8 cellular contexts compared by ENCODE assay signal in the genomic region with DNA sequence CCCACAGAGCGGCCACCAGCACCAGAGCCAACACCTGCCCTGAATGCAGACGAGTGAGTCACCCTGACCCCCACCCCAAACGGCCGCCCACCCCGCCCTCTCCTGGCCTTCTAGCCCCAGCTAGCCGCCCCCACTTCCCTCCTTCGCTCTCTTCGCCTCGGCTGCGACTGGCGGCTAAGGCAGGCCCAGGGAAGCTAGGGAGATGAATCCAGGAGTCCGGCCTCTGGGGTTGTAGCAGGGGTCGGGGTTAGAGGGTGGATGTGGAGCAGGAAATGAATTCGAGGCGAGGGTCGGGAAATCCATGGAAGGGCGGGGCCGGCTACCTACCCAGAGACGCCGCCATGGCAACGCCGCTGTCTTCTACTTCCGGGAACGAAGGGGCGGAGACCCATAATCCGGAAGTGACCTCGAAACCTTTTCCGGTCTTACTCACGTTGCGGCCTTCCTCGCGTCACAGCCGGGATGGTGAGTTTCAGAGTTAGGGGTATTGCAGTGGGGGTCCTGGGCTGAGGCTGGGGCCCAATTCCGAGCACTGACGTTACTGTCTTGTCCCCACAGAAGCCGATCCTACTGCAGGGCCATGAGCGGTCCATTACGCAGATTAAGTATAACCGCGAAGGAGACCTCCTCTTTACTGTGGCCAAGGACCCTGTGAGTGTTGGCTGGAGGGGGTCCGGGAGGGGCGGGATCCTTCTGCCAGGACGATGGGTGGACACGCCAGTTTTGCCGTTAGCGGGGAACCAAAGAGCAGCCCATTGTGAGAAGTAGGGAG. TPM values are rescaled to one million over a fixed set of nuclear protein-coding genes. Genes with fewer than 3 reads are reported as not detected.
DNase-seq lines count a peak whose midpoint lies in the region; ATAC-seq and TF ChIP-seq lines count a peak whose summit lies in the region.

A gene (plus strand): TSS at position 428 of the 772 bp plus-strand sequence. CDS start 35 bp downstream, at position 463.
A gene (minus strand): TSS at position 374 of the 772 bp plus-strand sequence. CDS start 31 bp downstream, at position 343.

- WGBS in liver: under 1% methylated on average over 46 of the region's 46 CpGs

- H4K20me1 ChIP-seq in BLaER1 treated with 17β-estradiol and CSF1 and Interleukin-3, amounts not matched to agents 10 nM and 100 nM: peaks cover 0 to 41% (median 7%) of the 10 kb centered on the region in 11 experiments; a peak in 11 of 22 replicates

- H3K27me3 Mint-ChIP-seq in activated CD4-positive, alpha-beta memory T cell treated with anti-CD3 and anti-CD28 coated beads, Interleukin-2, amount 10 ng/mL, durations not matched to agents 7 days and 5 days: no peaks in the 10 kb centered on the region

- H3K27ac Mint-ChIP-seq in activated CD4-positive, alpha-beta memory T cell treated with anti-CD3 and anti-CD28 coated beads, Interleukin-2, amount 10 ng/mL, durations not matched to agents 7 days and 5 days: peak within 1 kb of the TSS; percentile 94

- TF ChIP-seq CTCF in liver (IDR thresholded peaks at IDR 0.05; ENCODE audit: low read depth, low read length, missing input control): no peak

- peak within 1 kb of the TSS; percentile 84 to 99 (median 94) for H3K4me2 ChIP-seq in BLaER1 treated with 17β-estradiol and CSF1 and Interleukin-3, amounts not matched to agents 10 nM and 100 nM

- POLR2A ChIA-PET in activated CD4-positive, alpha-beta memory T cell treated with anti-CD3 and anti-CD28 coated beads, Interleukin-2, amount 10 ng/mL, durations not matched to agents 7 days and 5 days (lab: Charles Lee): interaction anchor here (0.8 to 3.5 kb wide), 12 partner anchors 17 to 126 kb away, joined by 3 to 14 read pairs (median 6); a partner anchor contains a TSS

- no peaks in the 10 kb centered on the region for H3K27me3 ChIP-seq in BLaER1 treated with 17β-estradiol and CSF1 and Interleukin-3, amounts not matched to agents 10 nM and 100 nM
- H3K27me3 ChIP-seq in duodenal mucosa (ENCODE audit: control insufficient read depth in 1 of 2, insufficient read depth in 2 of 2, low read length in 2 of 2) (no peaks in the 10 kb centered on the region), liver (ENCODE audit: control insufficient read depth in 4 of 4, insufficient read depth in 4 of 4, low read length in 3 of 4) (no peaks in the 10 kb centered on the region)

- H3K36me3 ChIP-seq in BLaER1 treated with 17β-estradiol and CSF1 and Interleukin-3, amounts not matched to agents 10 nM and 100 nM: peaks cover 36 to 61% (median 40%) of the 10 kb centered on the region in 11 experiments
- H3K36me3 ChIP-seq in duodenal mucosa (ENCODE audit: control insufficient read depth in 1 of 2, insufficient read depth in 2 of 2, low read length in 2 of 2): peaks cover 19 to 41% of the 10 kb centered on the region in 2 donors
- peaks cover 4 to 20% (median 9%) of the 10 kb centered on the region in 4 donors for H3K36me3 ChIP-seq in liver (ENCODE audit: control insufficient read depth in 4 of 4, insufficient read depth in 3 of 4, low read depth in 1 of 4, low read length in 3 of 4)

- no peaks in the 10 kb centered on the region for H3K9me3 Mint-ChIP-seq in activated CD4-positive, alpha-beta memory T cell treated with anti-CD3 and anti-CD28 coated beads, Interleukin-2, amount 10 ng/mL, durations not matched to agents 7 days and 5 days

- H3K9ac ChIP-seq in BLaER1 treated with 17β-estradiol and CSF1 and Interleukin-3, amounts not matched to agents 10 nM and 100 nM: peak within 1 kb of the TSS; percentile 80 to 94 (median 92)
- H3K9ac ChIP-seq in duodenal mucosa (ENCODE audit: low read depth in 1 of 2, low read length in 2 of 2) (peak within 1 kb of the TSS; percentile 96 to 98), liver (ENCODE audit: low read depth in 1 of 2, low read length in 2 of 2) (peak within 1 kb of the TSS; percentile 91 to 94)

- H3K4me3 ChIP-seq in BLaER1 treated with 17β-estradiol and CSF1 and Interleukin-3, amounts not matched to agents 10 nM and 100 nM: peak within 1 kb of the TSS; percentile 75 to 94 (median 82)
- peak within 1 kb of the TSS; percentile 97 to 99 for H3K4me3 ChIP-seq in duodenal mucosa (ENCODE audit: low read depth in 1 of 2, low read length in 2 of 2)
- peak within 1 kb of the TSS; percentile 85 to 94 (median 92) for H3K4me3 ChIP-seq in liver (ENCODE audit: low read depth in 1 of 3, low read length in 3 of 3)

- H3K9me3 ChIP-seq in BLaER1 treated with 17β-estradiol and CSF1 and Interleukin-3, amounts not matched to agents 10 nM and 100 nM (replicated peaks in 1 of 11): no peaks in the 10 kb centered on the region
- H3K9me3 ChIP-seq in duodenal mucosa (ENCODE audit: control insufficient read depth in 1 of 2, low read length in 2 of 2): no peaks in the 10 kb centered on the region
- H3K9me3 ChIP-seq in liver (ENCODE audit: control insufficient read depth in 4 of 4, low read length in 3 of 4): no peaks in the 10 kb centered on the region

- ATAC-seq in GM19372 (IDR thresholded peaks at IDR 0.05; ENCODE audit: low read depth, unreplicated experiment) (peak; percentile 97), HG03565 (IDR thresholded peaks at IDR 0.05; ENCODE audit: unreplicated experiment) (peak; percentile 90)

- peaks cover 28% of the 10 kb centered on the region for H3K36me3 Mint-ChIP-seq in activated CD4-positive, alpha-beta memory T cell treated with anti-CD3 and anti-CD28 coated beads, Interleukin-2, amount 10 ng/mL, durations not matched to agents 7 days and 5 days (ENCODE audit: low read depth)

- H3K27ac ChIP-seq in BLaER1 treated with 17β-estradiol and CSF1 and Interleukin-3, amounts not matched to agents 10 nM and 100 nM: peak within 1 kb of the TSS; percentile 83 to 93 (median 90)
- H3K27ac ChIP-seq in duodenal mucosa (ENCODE audit: low read depth, low read length) (peak within 1 kb of the TSS; percentile 86), liver (ENCODE audit: low read depth in 1 of 2, low read length in 2 of 2) (peak within 1 kb of the TSS; percentile 77 to 89)

- CTCF ChIA-PET in activated CD4-positive, alpha-beta memory T cell treated with anti-CD3 and anti-CD28 coated beads, Interleukin-2, amount 10 ng/mL, durations not matched to agents 7 days and 5 days (lab: Charles Lee): interaction anchor here (1.4 to 3.8 kb wide), 2 partner anchors 19 to 27 kb away, joined by 6 to 25 read pairs; a partner anchor contains a TSS

- peaks cover 46% of the 10 kb centered on the region for H3K4me1 Mint-ChIP-seq in activated CD4-positive, alpha-beta memory T cell treated with anti-CD3 and anti-CD28 coated beads, Interleukin-2, amount 10 ng/mL, durations not matched to agents 7 days and 5 days

- H3K4me3 Mint-ChIP-seq in activated CD4-positive, alpha-beta memory T cell treated with anti-CD3 and anti-CD28 coated beads, Interleukin-2, amount 10 ng/mL, durations not matched to agents 7 days and 5 days: peak within 1 kb of the TSS; percentile 97

- H3K4me1 ChIP-seq in BLaER1 treated with 17β-estradiol and CSF1 and Interleukin-3, amounts not matched to agents 10 nM and 100 nM: peaks cover 36 to 47% (median 44%) of the 10 kb centered on the region in 10 experiments
- H3K4me1 ChIP-seq in duodenal mucosa (ENCODE audit: control insufficient read depth in 1 of 2, insufficient read depth in 2 of 2, low read length in 2 of 2) (peaks cover 23 to 28% of the 10 kb centered on the region in 2 donors), liver (ENCODE audit: control insufficient read depth in 4 of 4, insufficient read depth in 4 of 4, low read length in 3 of 4) (peaks cover 13 to 26% (median 23%) of the 10 kb centered on the region in 4 donors)

- peak in 1 of 2 donors; percentile 13 for TF ChIP-seq RAD21 in liver (IDR thresholded peaks at IDR 0.05)

- DNase-seq in NCI-H82 (lab: John Stamatoyannopoulos, UW): peak; percentile 98
- DNase-seq in activated CD4-positive, alpha-beta memory T cell treated with anti-CD3 and anti-CD28 coated beads, Interleukin-2, amount 10 ng/mL, durations not matched to agents 7 days and 5 days: peak; percentile 93
- DNase-seq in stimulated activated CD4-positive, alpha-beta T cell treated with anti-CD3 and anti-CD28 coated beads, Interleukin-4, amount 100 ng/mL, for 24 hours: peak; percentile 93

TF ChIP-seq in liver, 16 proteins besides CTCF, POLR2A, EP300 and RAD21 (continues in another document):
- TF ChIP-seq GABPA (IDR thresholded peaks at IDR 0.05 in 1 of 2, conservative IDR thresholded peaks at IDR 0.05 in 1 of 2) (peak; percentile 91 to 97), HNF4A (conservative IDR thresholded peaks at IDR 0.05) (no peak), FOXA1 (IDR thresholded peaks at IDR 0.05) (no peak), FOXA2 (IDR thresholded peaks at IDR 0.05) (no peak), YY1 (IDR thresholded peaks at IDR 0.05) (peak; percentile 57)
- TF ChIP-seq, protein P1, sequence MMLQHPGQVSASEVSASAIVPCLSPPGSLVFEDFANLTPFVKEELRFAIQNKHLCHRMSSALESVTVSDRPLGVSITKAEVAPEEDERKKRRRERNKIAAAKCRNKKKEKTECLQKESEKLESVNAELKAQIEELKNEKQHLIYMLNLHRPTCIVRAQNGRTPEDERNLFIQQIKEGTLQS (IDR thresholded peaks at IDR 0.05): no peak
- TF ChIP-seq, protein P2, sequence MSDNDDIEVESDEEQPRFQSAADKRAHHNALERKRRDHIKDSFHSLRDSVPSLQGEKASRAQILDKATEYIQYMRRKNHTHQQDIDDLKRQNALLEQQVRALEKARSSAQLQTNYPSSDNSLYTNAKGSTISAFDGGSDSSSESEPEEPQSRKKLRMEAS (IDR thresholded peaks at IDR 0.05): peak; percentile 38
- TF ChIP-seq, protein P3, sequence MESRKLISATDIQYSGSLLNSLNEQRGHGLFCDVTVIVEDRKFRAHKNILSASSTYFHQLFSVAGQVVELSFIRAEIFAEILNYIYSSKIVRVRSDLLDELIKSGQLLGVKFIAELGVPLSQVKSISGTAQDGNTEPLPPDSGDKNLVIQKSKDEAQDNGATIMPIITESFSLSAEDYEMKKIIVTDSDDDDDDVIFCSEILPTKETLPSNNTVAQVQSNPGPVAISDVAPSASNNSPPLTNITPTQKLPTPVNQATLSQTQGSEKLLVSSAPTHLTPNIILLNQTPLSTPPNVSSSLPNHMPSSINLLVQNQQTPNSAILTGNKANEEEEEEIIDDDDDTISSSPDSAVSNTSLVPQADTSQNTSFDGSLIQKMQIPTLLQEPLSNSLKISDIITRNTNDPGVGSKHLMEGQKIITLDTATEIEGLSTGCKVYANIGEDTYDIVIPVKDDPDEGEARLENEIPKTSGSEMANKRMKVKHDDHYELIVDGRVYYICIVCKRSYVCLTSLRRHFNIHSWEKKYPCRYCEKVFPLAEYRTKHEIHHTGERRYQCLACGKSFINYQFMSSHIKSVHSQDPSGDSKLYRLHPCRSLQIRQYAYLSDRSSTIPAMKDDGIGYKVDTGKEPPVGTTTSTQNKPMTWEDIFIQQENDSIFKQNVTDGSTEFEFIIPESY (IDR thresholded peaks at IDR 0.05): no peak

RNA-seq across cellular contexts. Expression of the first gene that starts in this region (rescaled TPM):
- total RNA-seq in activated CD4-positive, alpha-beta memory T cell treated with anti-CD3 and anti-CD28 coated beads, Interleukin-2, amount 10 ng/mL, durations not matched to agents 7 days and 5 days: 100 to 1,000 TPM; 161 to 172 TPM
- 100 to 1,000 TPM in 1 of 2 donors, 10 to 100 TPM in 1; 93.0 to 114 TPM for total RNA-seq in liver
- 100 to 1,000 TPM in 1 of 2 donors, 10 to 100 TPM in 1; 75.0 to 106 TPM for polyA plus RNA-seq in liver

RNA-seq across cellular contexts. Expression of the second gene that starts in this region (rescaled TPM):
- 10 to 100 TPM; 15.3 to 16.4 TPM for total RNA-seq in activated CD4-positive, alpha-beta memory T cell treated with anti-CD3 and anti-CD28 coated beads, Interleukin-2, amount 10 ng/mL, durations not matched to agents 7 days and 5 days
- total RNA-seq in liver: 1 to 10 TPM; 5.9 to 6.8 TPM
- polyA plus RNA-seq in liver: 1 to 10 TPM; 5.4 to 6.3 TPM

Comparison
In these comparisons a context has a peak if more than half of its experiments do, and no peak if none do; other contexts are left out.
1. Peak in every context shown above with its lines: DNase-seq, ATAC-seq, H3K4me3 ChIP-seq and H3K27ac ChIP-seq.